9 cellular contexts compared by ENCODE assay signal in genomic region chr5:124583469-124584350, GRCh38.
DNase-seq lines count a peak whose midpoint lies in the region; ATAC-seq, FAIRE-seq and TF ChIP-seq lines count a peak whose summit lies in the region.
"Had no signal": no experiment of that assay in that cellular context is flagged by ENCODE, and none has a peak within 500 bp of the region (broad histone marks: within the 10 kb centered on the region; RNA-seq: fewer than 3 reads in every experiment).

No MANE protein-coding gene starts in this region.

- no TSS peak for BruUV-seq in HepG2 (replicated peaks; lab: Mats Ljungman, UMichigan)

- peaks cover 5 to 21% (median 14%) of the 10 kb centered on the region in 3 experiments; a peak in 5 of 7 replicates for H3K36me3 Mint-ChIP-seq in H9 (ENCODE audit: insufficient read depth in 1 of 3, low read depth in 3 of 3)
- no peaks in the 10 kb centered on the region for H3K36me3 Mint-ChIP-seq in activated CD8-positive, alpha-beta memory T cell treated with anti-CD3 and anti-CD28 coated beads, Interleukin-2, amount 10 ng/mL, durations not matched to agents 7 days and 5 days

- DNase-seq in activated CD8-positive, alpha-beta memory T cell treated with anti-CD3 and anti-CD28 coated beads for 24 hours: peak; percentile 61
- no peak for DNase-seq in activated CD8-positive, alpha-beta memory T cell treated with anti-CD3 and anti-CD28 coated beads, Interleukin-2, amount 50 U/mL, for 4 hours
- no peak for DNase-seq in H9
- peak; percentile 70 for DNase-seq in LoVo (ENCODE audit: low spot score)
- no peak for DNase-seq in activated CD8-positive, alpha-beta memory T cell treated with anti-CD3 and anti-CD28 coated beads, Interleukin-2, amount 10 ng/mL, durations not matched to agents 7 days and 5 days
- peak; percentile 65 for DNase-seq in HepG2 (ENCODE audit: low spot score)
- DNase-seq in cerebellar nuclear complex (lab: John Stamatoyannopoulos, UW): no peak
- no peak for DNase-seq in OCI-M2 (lab: John Stamatoyannopoulos, UW; ENCODE audit: unreplicated experiment)

- H3K79me2 ChIP-seq in H9 (ENCODE audit: insufficient read depth, low read length) (no peaks in the 10 kb centered on the region), HepG2 (ENCODE audit: insufficient read depth, low read length) (no peaks in the 10 kb centered on the region)

- H3K27me3 ChIP-seq in H9 (ENCODE audit: insufficient read depth, low read length) (no peaks in the 10 kb centered on the region), HepG2 (ENCODE audit: control insufficient read depth in 1 of 2, insufficient read depth in 2 of 2, low read length in 2 of 2) (no peaks in the 10 kb centered on the region)

- no peak overlapping the region for H2BK20ac ChIP-seq in H9 (ENCODE audit: low read depth, low read length, poor library complexity, severe bottlenecking)

- H4K20me1 ChIP-seq in H9 (ENCODE audit: control insufficient read depth, insufficient read depth, insufficient read length) (no peaks in the 10 kb centered on the region), HepG2 (ENCODE audit: insufficient read depth, low read length) (no peaks in the 10 kb centered on the region)

- no peak overlapping the region for H3K56ac ChIP-seq in H9 (ENCODE audit: insufficient read length, low read depth, low read length)

- no peak overlapping the region for H3K9ac ChIP-seq in H9 (ENCODE audit: extremely low read depth, insufficient read length, low read length)
- no peak overlapping the region for H3K9ac ChIP-seq in HepG2 (ENCODE audit: insufficient read depth, low read depth, low read length)

- no peaks in the 10 kb centered on the region for H3K36me3 ChIP-seq in HepG2 (replicated peaks in 1 of 2; ENCODE audit: control insufficient read depth in 1 of 2, insufficient read depth in 2 of 2, low read length in 2 of 2)

- H2BK5ac ChIP-seq in H9 (ENCODE audit: insufficient read length, low read length): no peak overlapping the region

- H4K5ac ChIP-seq in H9 (ENCODE audit: insufficient read length, low read depth, low read length): no peak overlapping the region

- peaks cover 17 to 18% of the 10 kb centered on the region in 2 experiments for H3K9me3 Mint-ChIP-seq in H9
- H3K9me3 Mint-ChIP-seq in activated CD8-positive, alpha-beta memory T cell treated with anti-CD3 and anti-CD28 coated beads, Interleukin-2, amount 10 ng/mL, durations not matched to agents 7 days and 5 days (ENCODE audit: low read depth): no peaks in the 10 kb centered on the region
- H3K9me3 Mint-ChIP-seq: stimulated activated naive CD8-positive, alpha-beta T cell treated with anti-CD3 and anti-CD28 coated beads, Interleukin-15, Interleukin-2, amounts not matched to agents 100 ng/mL and 50 ng/mL, for 24 hours had no signal

- no peak overlapping the region for H3K4me2 ChIP-seq in H9 (ENCODE audit: insufficient read depth, insufficient read length, low read length)
- H3K4me2 ChIP-seq in HepG2 (ENCODE audit: low read depth, low read length): no peak overlapping the region

- no peak overlapping the region for H3K18ac ChIP-seq in H9 (ENCODE audit: insufficient read length, low read depth, low read length)

- H3K4ac ChIP-seq in H9 (ENCODE audit: low read depth, low read length): no peak overlapping the region

- H3K4me3 ChIP-seq in HepG2 (replicated peaks in 1 of 3; ENCODE audit: insufficient read depth in 1 of 3, low read depth in 2 of 3, low read length in 3 of 3): no peak overlapping the region

- FAIRE-seq in HepG2 (lab: Jason Lieb, UNC): no peak

- H3K9me3 ChIP-seq in H9 (ENCODE audit: control insufficient read depth, low read depth, low read length) (no peaks in the 10 kb centered on the region), HepG2 (ENCODE audit: low read length) (no peaks in the 10 kb centered on the region)

- in situ Hi-C loops in HepG2 (cut with HindIII; ENCODE audit: extremely low pct_ligation_motif_present, low pct_unique_long_range_greater_than_20kb): loop anchor here (5.0 kb wide), 1 partner anchor 79 kb away; no protein-coding TSS in a partner anchor

- POLR2A ChIA-PET in HepG2 (lab: Yijun Ruan, JAX): interaction anchor here (1.0 to 1.2 kb wide), 2 partner anchors 16 to 45 kb away, joined by 5 read pairs; no protein-coding TSS in a partner anchor

- peak overlapping the region in 2 of 3 experiments; percentile 62 to 76; a peak in 2 of 7 replicates for H3K27ac Mint-ChIP-seq in H9
- no peak overlapping the region for H3K27ac Mint-ChIP-seq in activated CD8-positive, alpha-beta memory T cell treated with anti-CD3 and anti-CD28 coated beads, Interleukin-2, amount 10 ng/mL, durations not matched to agents 7 days and 5 days
- H3K27ac Mint-ChIP-seq: stimulated activated naive CD8-positive, alpha-beta T cell treated with anti-CD3 and anti-CD28 coated beads, Interleukin-15, Interleukin-2, amounts not matched to agents 100 ng/mL and 50 ng/mL, for 24 hours had no signal

- no peaks in the 10 kb centered on the region for H3K79me1 ChIP-seq in H9 (ENCODE audit: insufficient read depth, low read depth, low read length, poor library complexity, severe bottlenecking)

- H3K23me2 ChIP-seq in H9 (ENCODE audit: insufficient read length, low read depth, low read length, poor library complexity, severe bottlenecking): no peaks in the 10 kb centered on the region

- no peak overlapping the region for H3K14ac ChIP-seq in H9 (ENCODE audit: insufficient read depth, low read length)

- H3K27me3 Mint-ChIP-seq in H9 (ENCODE audit: low read depth): no peaks in the 10 kb centered on the region; the same call in 1 of the 2 replicates
- H3K27me3 Mint-ChIP-seq in activated CD8-positive, alpha-beta memory T cell treated with anti-CD3 and anti-CD28 coated beads, Interleukin-2, amount 10 ng/mL, durations not matched to agents 7 days and 5 days: no peaks in the 10 kb centered on the region

- no peak overlapping the region for H3K27ac ChIP-seq in H9 (ENCODE audit: insufficient read length, low read depth, low read length)
- no peak overlapping the region for H3K27ac ChIP-seq in HepG2 (ENCODE audit: extremely low read length, insufficient read depth, low read length)

- no peak overlapping the region for H2BK15ac ChIP-seq in H9 (ENCODE audit: low read depth, low read length)

- no peak overlapping the region for H2BK12ac ChIP-seq in H9 (ENCODE audit: insufficient read length, low read depth, low read length)

- H3K4me1 Mint-ChIP-seq in H9: peaks cover 37 to 43% of the 10 kb centered on the region in 2 experiments
- peaks cover 16% of the 10 kb centered on the region for H3K4me1 Mint-ChIP-seq in activated CD8-positive, alpha-beta memory T cell treated with anti-CD3 and anti-CD28 coated beads, Interleukin-2, amount 10 ng/mL, durations not matched to agents 7 days and 5 days

- H2AK5ac ChIP-seq in H9 (ENCODE audit: insufficient read length, low read length): no peak overlapping the region

- intact Hi-C loops in HepG2 (cut with micrococcal nuclease; ENCODE audit: unreplicated experiment): loop anchor here (5.0 kb wide), 2 partner anchors 56 to 324 kb away; no protein-coding TSS in a partner anchor

- TF ChIP-seq CTCF in H9 (conservative IDR thresholded peaks at IDR 0.05): no peak
- TF ChIP-seq CTCF in HepG2 (CRISPR knock-in tag; IDR thresholded peaks at IDR 0.05): no peak

- H2AFZ ChIP-seq in H9 (ENCODE audit: low read length) (no peak overlapping the region), HepG2 (ENCODE audit: low read length) (no peak overlapping the region)

- CTCF ChIA-PET in activated CD8-positive, alpha-beta memory T cell treated with anti-CD3 and anti-CD28 coated beads, Interleukin-2, amount 10 ng/mL, durations not matched to agents 7 days and 5 days (lab: Charles Lee): no interaction called here
- CTCF ChIA-PET in HepG2 (lab: Yijun Ruan, JAX; ENCODE audit: low intra/inter-chr PET ratio, low total read pairs): no interaction called here

- WGBS in H9 (ENCODE audit: extremely low coverage, insufficient read length, low lambda C conversion rate): no CpG with 5 or more reads among the region's 7 CpGs
- WGBS in HepG2 (ENCODE audit: low lambda C conversion rate): 80% methylated on average over 7 of the region's 7 CpGs

- H3K4me1 ChIP-seq in H9 (ENCODE audit: insufficient read depth, low read length): peaks cover 21% of the 10 kb centered on the region
- H3K4me1 ChIP-seq in HepG2 (ENCODE audit: insufficient read depth, low read length): peaks cover 58% of the 10 kb centered on the region

- no peak for TF ChIP-seq RAD21 in HepG2 (CRISPR knock-in tag; IDR thresholded peaks at IDR 0.05)

- H4K91ac ChIP-seq in H9 (ENCODE audit: insufficient read length, low read depth, low read length): no peak overlapping the region

- no peak for TF ChIP-seq POLR2A in HepG2 (IDR thresholded peaks at IDR 0.05; ENCODE audit: insufficient read depth in 1 of 2, low read depth in 2 of 2, low read length in 2 of 2)

- H4K8ac ChIP-seq in H9 (replicated peaks; ENCODE audit: insufficient read length, low read depth, low read length): no peak overlapping the region

- no peak overlapping the region for H2BK120ac ChIP-seq in H9 (ENCODE audit: low read depth, low read length, poor library complexity, severe bottlenecking)

- H3T11ph ChIP-seq in H9 (ENCODE audit: low read length): no peak overlapping the region

- ATAC-seq in activated CD8-positive, alpha-beta memory T cell treated with anti-CD3 and anti-CD28 coated beads, Interleukin-2, amount 10 ng/mL, durations not matched to agents 7 days and 5 days: peak; percentile 92
- ATAC-seq in HepG2: no peak

- TF ChIP-seq EP300 in HepG2 (IDR thresholded peaks at IDR 0.05; ENCODE audit: low read depth in 2 of 2, low read length in 2 of 2) (0 out of 4 replicates have a peak, but pooled peaks of 1 of the 2 experiments have one; percentile 8), HepG2 (CRISPR knock-in tag; IDR thresholded peaks at IDR 0.05; ENCODE audit: borderline replicate concordance) (no peak)

- no peak overlapping the region for H3K4me3 Mint-ChIP-seq in H9
- no peak overlapping the region for H3K4me3 Mint-ChIP-seq in activated CD8-positive, alpha-beta memory T cell treated with anti-CD3 and anti-CD28 coated beads, Interleukin-2, amount 10 ng/mL, durations not matched to agents 7 days and 5 days
- H3K4me3 Mint-ChIP-seq: stimulated activated naive CD8-positive, alpha-beta T cell treated with anti-CD3 and anti-CD28 coated beads, Interleukin-15, Interleukin-2, amounts not matched to agents 100 ng/mL and 50 ng/mL, for 24 hours had no signal

- H3K23ac ChIP-seq in H9 (ENCODE audit: insufficient read length, low read depth, low read length): no peak overlapping the region

TF ChIP-seq in HepG2, 621 proteins besides CTCF, POLR2A, EP300 and RAD21:
- TF ChIP-seq ZSCAN30 (CRISPR knock-in tag; IDR thresholded peaks at IDR 0.05) (no peak), MAFF (IDR thresholded peaks at IDR 0.05; ENCODE audit: low read depth, low read length) (peak; percentile 20; the same call in 1 of the 2 replicates), MAFK (conservative IDR thresholded peaks at IDR 0.05 in 1 of 2, IDR thresholded peaks at IDR 0.05 in 1 of 2; ENCODE audit: low read length in 2 of 2) (peak in 1 of 2 experiments; percentile 34; a peak in 1 of 4 replicates), ZNF451 (CRISPR knock-in tag; IDR thresholded peaks at IDR 0.05) (no peak), FOSL2 (CRISPR knock-in tag; IDR thresholded peaks at IDR 0.05) (peak; percentile 62)

Comparison
In these comparisons a context has a peak if more than half of its experiments do, and no peak if none do; other contexts are left out.
1. DNase-seq: peak in activated CD8-positive, alpha-beta memory T cell treated with anti-CD3 and anti-CD28 coated beads for 24 hours (single experiment), LoVo (single experiment) and HepG2 (single experiment); none in activated CD8-positive, alpha-beta memory T cell treated with anti-CD3 and anti-CD28 coated beads, Interleukin-2, amount 50 U/mL, for 4 hours (single experiment), H9 (single experiment), activated CD8-positive, alpha-beta memory T cell treated with anti-CD3 and anti-CD28 coated beads, Interleukin-2, amount 10 ng/mL, durations not matched to agents 7 days and 5 days (single experiment), cerebellar nuclear complex (0 of 2) and OCI-M2 (single experiment).